In the genomic region with DNA sequence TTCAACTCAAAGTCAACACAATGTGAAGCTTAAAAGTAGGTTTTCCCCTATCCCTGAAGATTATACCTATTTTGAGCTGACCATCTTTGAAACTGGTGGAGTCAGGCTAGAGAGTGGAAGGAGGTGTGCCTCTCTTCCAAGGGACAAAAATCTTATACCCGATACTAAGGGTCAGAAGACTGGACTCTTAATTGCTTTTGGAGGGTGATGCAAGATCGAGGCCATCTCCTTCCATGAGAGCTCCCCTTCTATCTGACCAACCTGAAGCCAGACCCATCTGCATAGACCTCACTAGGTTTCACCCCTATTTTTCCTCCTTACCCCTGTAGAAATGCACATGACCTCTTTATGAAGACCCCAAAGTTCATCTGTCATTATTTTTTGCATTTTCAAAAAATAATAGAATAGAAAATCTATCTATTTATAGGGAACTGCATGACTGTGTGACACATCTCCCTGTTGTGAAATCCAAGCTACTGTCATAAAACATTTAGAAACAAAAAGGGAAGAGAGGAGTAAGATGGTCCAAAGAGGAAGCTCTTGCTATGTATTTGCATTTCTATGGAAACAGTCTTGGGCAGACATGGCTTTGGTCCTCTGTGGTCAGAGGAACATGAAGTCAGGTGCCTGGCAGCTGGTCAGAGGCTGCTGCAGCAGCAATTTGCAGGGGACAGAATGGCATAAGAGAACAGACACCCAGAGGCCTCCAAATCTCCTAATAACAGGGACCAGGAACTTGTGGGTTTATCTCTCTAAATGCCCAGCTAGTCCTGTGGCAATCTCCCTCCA, we compare ENCODE assay signal across 1 cellular context.
TF ChIP-seq lines count a peak whose summit lies in the region.

No MANE protein-coding gene starts in this region.

TF ChIP-seq in HepG2, 621 proteins besides CTCF, POLR2A, EP300 and RAD21:
- TF ChIP-seq, protein P1, sequence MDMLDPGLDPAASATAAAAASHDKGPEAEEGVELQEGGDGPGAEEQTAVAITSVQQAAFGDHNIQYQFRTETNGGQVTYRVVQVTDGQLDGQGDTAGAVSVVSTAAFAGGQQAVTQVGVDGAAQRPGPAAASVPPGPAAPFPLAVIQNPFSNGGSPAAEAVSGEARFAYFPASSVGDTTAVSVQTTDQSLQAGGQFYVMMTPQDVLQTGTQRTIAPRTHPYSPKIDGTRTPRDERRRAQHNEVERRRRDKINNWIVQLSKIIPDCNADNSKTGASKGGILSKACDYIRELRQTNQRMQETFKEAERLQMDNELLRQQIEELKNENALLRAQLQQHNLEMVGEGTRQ (IDR thresholded peaks at IDR 0.05; ENCODE audit: low read depth, low read length), result no peak
- TF ChIP-seq, protein P1 (CRISPR knock-in tag; IDR thresholded peaks at IDR 0.05; ENCODE audit: borderline replicate concordance), result no peak
- TF ChIP-seq FLYWCH1 (CRISPR knock-in tag; IDR thresholded peaks at IDR 0.05), result no peak
- TF ChIP-seq ZBTB21 (CRISPR knock-in tag; IDR thresholded peaks at IDR 0.05), result no peak
- TF ChIP-seq, protein P2, sequence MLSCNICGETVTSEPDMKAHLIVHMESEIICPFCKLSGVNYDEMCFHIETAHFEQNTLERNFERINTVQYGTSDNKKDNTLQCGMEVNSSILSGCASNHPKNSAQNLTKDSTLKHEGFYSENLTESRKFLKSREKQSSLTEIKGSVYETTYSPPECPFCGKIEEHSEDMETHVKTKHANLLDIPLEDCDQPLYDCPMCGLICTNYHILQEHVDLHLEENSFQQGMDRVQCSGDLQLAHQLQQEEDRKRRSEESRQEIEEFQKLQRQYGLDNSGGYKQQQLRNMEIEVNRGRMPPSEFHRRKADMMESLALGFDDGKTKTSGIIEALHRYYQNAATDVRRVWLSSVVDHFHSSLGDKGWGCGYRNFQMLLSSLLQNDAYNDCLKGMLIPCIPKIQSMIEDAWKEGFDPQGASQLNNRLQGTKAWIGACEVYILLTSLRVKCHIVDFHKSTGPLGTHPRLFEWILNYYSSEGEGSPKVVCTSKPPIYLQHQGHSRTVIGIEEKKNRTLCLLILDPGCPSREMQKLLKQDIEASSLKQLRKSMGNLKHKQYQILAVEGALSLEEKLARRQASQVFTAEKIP (CRISPR knock-in tag; IDR thresholded peaks at IDR 0.05; ENCODE audit: borderline replicate concordance), result no peak
- TF ChIP-seq, protein P3, sequence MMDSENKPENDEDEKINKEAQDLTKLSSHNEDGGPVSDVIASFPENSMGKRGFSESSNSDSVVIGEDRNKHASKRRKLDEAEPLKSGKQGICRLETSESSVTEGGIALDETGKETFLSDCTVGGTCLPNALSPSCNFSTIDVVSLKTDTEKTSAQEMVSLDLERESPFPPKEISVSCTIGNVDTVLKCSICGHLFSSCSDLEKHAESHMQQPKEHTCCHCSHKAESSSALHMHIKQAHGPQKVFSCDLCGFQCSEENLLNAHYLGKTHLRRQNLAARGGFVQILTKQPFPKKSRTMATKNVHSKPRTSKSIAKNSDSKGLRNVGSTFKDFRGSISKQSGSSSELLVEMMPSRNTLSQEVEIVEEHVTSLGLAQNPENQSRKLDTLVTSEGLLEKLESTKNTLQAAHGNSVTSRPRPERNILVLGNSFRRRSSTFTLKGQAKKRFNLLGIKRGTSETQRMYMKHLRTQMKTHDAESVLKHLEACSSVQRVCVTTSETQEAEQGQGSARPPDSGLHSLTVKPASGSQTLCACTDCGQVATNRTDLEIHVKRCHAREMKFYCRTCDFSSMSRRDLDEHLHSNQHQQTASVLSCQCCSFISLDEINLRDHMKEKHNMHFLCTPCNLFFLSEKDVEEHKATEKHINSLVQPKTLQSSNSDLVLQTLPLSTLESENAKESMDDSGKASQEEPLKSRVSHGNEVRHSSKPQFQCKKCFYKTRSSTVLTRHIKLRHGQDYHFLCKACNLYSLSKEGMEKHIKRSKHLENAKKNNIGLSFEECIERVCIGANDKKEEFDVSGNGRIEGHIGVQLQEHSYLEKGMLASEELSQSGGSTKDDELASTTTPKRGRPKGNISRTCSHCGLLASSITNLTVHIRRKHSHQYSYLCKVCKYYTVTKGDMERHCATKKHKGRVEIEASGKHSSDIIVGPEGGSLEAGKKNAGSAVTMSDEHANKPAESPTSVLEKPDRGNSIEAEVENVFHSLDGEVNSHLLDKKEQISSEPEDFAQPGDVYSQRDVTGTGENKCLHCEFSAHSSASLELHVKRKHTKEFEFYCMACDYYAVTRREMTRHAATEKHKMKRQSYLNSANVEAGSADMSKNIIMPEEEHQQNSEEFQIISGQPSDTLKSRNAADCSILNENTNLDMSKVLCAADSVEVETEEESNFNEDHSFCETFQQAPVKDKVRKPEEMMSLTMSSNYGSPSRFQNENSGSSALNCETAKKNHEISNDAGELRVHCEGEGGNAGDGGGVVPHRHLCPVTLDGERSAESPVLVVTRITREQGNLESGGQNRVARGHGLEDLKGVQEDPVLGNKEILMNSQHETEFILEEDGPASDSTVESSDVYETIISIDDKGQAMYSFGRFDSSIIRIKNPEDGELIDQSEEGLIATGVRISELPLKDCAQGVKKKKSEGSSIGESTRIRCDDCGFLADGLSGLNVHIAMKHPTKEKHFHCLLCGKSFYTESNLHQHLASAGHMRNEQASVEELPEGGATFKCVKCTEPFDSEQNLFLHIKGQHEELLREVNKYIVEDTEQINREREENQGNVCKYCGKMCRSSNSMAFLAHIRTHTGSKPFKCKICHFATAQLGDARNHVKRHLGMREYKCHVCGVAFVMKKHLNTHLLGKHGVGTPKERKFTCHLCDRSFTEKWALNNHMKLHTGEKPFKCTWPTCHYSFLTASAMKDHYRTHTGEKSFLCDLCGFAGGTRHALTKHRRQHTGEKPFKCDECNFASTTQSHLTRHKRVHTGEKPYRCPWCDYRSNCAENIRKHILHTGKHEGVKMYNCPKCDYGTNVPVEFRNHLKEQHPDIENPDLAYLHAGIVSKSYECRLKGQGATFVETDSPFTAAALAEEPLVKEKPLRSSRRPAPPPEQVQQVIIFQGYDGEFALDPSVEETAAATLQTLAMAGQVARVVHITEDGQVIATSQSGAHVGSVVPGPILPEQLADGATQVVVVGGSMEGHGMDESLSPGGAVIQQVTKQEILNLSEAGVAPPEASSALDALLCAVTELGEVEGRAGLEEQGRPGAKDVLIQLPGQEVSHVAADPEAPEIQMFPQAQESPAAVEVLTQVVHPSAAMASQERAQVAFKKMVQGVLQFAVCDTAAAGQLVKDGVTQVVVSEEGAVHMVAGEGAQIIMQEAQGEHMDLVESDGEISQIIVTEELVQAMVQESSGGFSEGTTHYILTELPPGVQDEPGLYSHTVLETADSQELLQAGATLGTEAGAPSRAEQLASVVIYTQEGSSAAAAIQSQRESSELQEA (CRISPR knock-in tag; IDR thresholded peaks at IDR 0.05; ENCODE audit: not compliant biosample characterization), result no peak
